In the genomic region with DNA sequence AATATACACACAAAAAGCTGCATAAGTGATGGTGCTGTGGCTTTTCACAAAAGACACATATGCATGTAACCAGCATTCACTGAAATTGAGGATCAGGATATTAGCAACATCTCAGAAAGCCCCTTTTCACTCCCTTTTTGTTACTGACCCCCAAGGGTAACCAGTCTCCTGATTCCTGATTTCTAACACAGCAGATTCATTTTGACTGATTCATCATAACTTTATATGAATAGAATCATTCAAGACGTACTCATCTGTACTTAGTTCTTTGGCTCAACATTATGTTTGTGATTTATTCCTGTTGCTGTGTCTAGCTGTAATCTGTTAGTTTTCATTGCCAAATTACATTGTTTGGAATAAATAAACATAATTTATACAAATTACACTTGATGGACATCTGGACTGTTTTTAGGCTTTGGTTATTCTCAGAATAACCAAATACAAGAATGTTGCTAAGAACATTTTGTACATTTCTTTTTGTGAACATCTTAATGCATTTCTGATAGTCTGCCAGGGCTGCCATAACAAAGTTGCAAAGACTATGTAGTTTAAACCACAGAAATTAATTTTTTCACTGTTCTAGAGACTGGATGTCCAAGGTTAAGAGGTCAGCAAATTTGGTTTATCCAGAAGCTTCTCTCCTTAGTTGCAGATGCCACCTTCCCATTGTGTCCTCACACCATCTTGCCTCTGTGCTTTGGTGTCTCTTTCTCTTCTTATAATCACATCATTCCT, we compare ENCODE assay signal across 13 cellular contexts.
DNase-seq lines count a peak whose midpoint lies in the region; ATAC-seq and TF ChIP-seq lines count a peak whose summit lies in the region.
"Had no signal": no experiment of that assay in that cellular context is flagged by ENCODE, and none has a peak within 500 bp of the region (broad histone marks: within the 10 kb centered on the region; RNA-seq: fewer than 3 reads in every experiment).

No MANE protein-coding gene starts in this region.

- peak; percentile 8 for DNase-seq in AG10803 (ENCODE audit: low read depth)
- DNase-seq in adipocyte (ENCODE audit: low read depth), result peak; percentile 57
- peak; percentile 26 for DNase-seq in fibroblast of peridontal ligament (ENCODE audit: extremely low read depth)
- DNase-seq in osteocyte (ENCODE audit: extremely low spot score, unreplicated experiment), result no peak
- DNase-seq in islet precursor cell, result no peak
- no peak for DNase-seq in DMS53 (lab: John Stamatoyannopoulos, UW)
- no peak for DNase-seq in H7
- no peak for DNase-seq in activated naive CD4-positive, alpha-beta T cell treated with anti-CD3 and anti-CD28 coated beads, Interleukin-2, amount 50 U/mL, for 72 hours (ENCODE audit: low spot score in 2 of 2)
- DNase-seq: activated naive CD4-positive, alpha-beta T cell treated with anti-CD3 and anti-CD28 coated beads, Interleukin-2, amount 50 U/mL, for 16 hours; colonic mucosa; MV-4-11; natural killer cell had no signal

- H3K27ac Mint-ChIP-seq in osteocyte (ENCODE audit: unreplicated experiment), result peak overlapping the region; percentile 19
- H3K27ac Mint-ChIP-seq in activated naive CD4-positive, alpha-beta T cell treated with anti-CD3 and anti-CD28 coated beads, Interleukin-2, amount 50 U/mL, for 72 hours, result no peak overlapping the region
- H3K27ac Mint-ChIP-seq: natural killer cell had no signal

- H3K9me3 Mint-ChIP-seq in osteocyte (ENCODE audit: unreplicated experiment), result peaks cover 7% of the 10 kb centered on the region
- H3K9me3 Mint-ChIP-seq in activated naive CD4-positive, alpha-beta T cell treated with anti-CD3 and anti-CD28 coated beads, Interleukin-2, amount 50 U/mL, for 72 hours, result no peaks in the 10 kb centered on the region
- H3K9me3 Mint-ChIP-seq: natural killer cell had no signal

- peaks cover 8% of the 10 kb centered on the region for H3K9me3 ChIP-seq in adipocyte (ENCODE audit: control insufficient read depth, low read length)
- H3K9me3 ChIP-seq: colonic mucosa had no signal

- TF ChIP-seq CTCF in AG10803 (conservative IDR thresholded peaks at IDR 0.05; ENCODE audit: low read length) (no peak), osteocyte (IDR thresholded peaks at IDR 0.05) (no peak)

- H3K36me3 ChIP-seq in adipocyte (ENCODE audit: control insufficient read depth, insufficient read depth, low read length, severe bottlenecking), result no peaks in the 10 kb centered on the region
- H3K36me3 ChIP-seq in H7 (replicated peaks; ENCODE audit: control insufficient read depth, insufficient read depth, low read length), result no peaks in the 10 kb centered on the region
- H3K36me3 ChIP-seq: colonic mucosa had no signal

- no peaks in the 10 kb centered on the region for H3K27me3 ChIP-seq in adipocyte (replicated peaks; ENCODE audit: control insufficient read depth, insufficient read depth, low read length)
- no peaks in the 10 kb centered on the region for H3K27me3 ChIP-seq in H7 (ENCODE audit: control insufficient read depth, insufficient read depth, low read length)
- H3K27me3 ChIP-seq: colonic mucosa had no signal

- no peaks in the 10 kb centered on the region for H3K27me3 Mint-ChIP-seq in osteocyte (ENCODE audit: unreplicated experiment)

- H3K36me3 Mint-ChIP-seq in osteocyte (ENCODE audit: unreplicated experiment), result no peaks in the 10 kb centered on the region
- H3K36me3 Mint-ChIP-seq in activated naive CD4-positive, alpha-beta T cell treated with anti-CD3 and anti-CD28 coated beads, Interleukin-2, amount 50 U/mL, for 72 hours, result no peaks in the 10 kb centered on the region

- H3K4me1 Mint-ChIP-seq in osteocyte (ENCODE audit: unreplicated experiment), result peaks cover 19% of the 10 kb centered on the region
- H3K4me1 Mint-ChIP-seq: natural killer cell had no signal

- ATAC-seq in activated naive CD4-positive, alpha-beta T cell treated with anti-CD3 and anti-CD28 coated beads, Interleukin-2, amount 50 U/mL, for 72 hours, result no peak
- ATAC-seq: natural killer cell, WTC11 had no signal

- H3K4me1 ChIP-seq in adipocyte (ENCODE audit: control insufficient read depth, insufficient read depth, low read length), result peaks cover 38% of the 10 kb centered on the region
- H3K4me1 ChIP-seq: colonic mucosa had no signal

- H3K4me3 ChIP-seq in AG10803 (ENCODE audit: low read length) (no peak overlapping the region), adipocyte (ENCODE audit: low read length) (peak overlapping the region; percentile 50), H7 (ENCODE audit: insufficient read depth, low read depth, low read length) (no peak overlapping the region)
- H3K4me3 ChIP-seq: colonic mucosa had no signal

- H3K9ac ChIP-seq in adipocyte (ENCODE audit: low read length), result peak overlapping the region; percentile 86

- no peak overlapping the region for H3K4me3 Mint-ChIP-seq in osteocyte (ENCODE audit: unreplicated experiment)
- H3K4me3 Mint-ChIP-seq: natural killer cell, WTC11 had no signal

Comparison
In these comparisons a context has a peak if more than half of its experiments do, and no peak if none do; other contexts are left out.
1. DNase-seq: peak in AG10803 (single experiment), adipocyte (single experiment) and fibroblast of peridontal ligament (single experiment); none in osteocyte (single experiment), islet precursor cell (single experiment), DMS53 (single experiment), H7 (single experiment) and activated naive CD4-positive, alpha-beta T cell treated with anti-CD3 and anti-CD28 coated beads, Interleukin-2, amount 50 U/mL, for 72 hours (0 of 2).